Comparison of ENCODE assay signal across 29 cellular contexts in genomic region chr11:132997396-132997795, GRCh38.
DNase-seq lines count a peak whose midpoint lies in the region; ATAC-seq and TF ChIP-seq lines count a peak whose summit lies in the region.
"Had no signal": no experiment of that assay in that cellular context is flagged by ENCODE, and none has a peak within 500 bp of the region (broad histone marks: within the 10 kb centered on the region; RNA-seq: fewer than 3 reads in every experiment).

No MANE protein-coding gene starts in this region.

- ATAC-seq in HG03159 (IDR thresholded peaks at IDR 0.05; ENCODE audit: unreplicated experiment), result no peak
- ATAC-seq: A549; CD8-positive, alpha-beta T cell had no signal

- H3K79me2 ChIP-seq in neural cell (replicated peaks; ENCODE audit: insufficient read depth, low read length), result no peaks in the 10 kb centered on the region
- no peaks in the 10 kb centered on the region for H3K79me2 ChIP-seq in trophoblast cell (ENCODE audit: control insufficient read depth, insufficient read depth, low read length, poor library complexity)

- no peaks in the 10 kb centered on the region for H3K36me3 ChIP-seq in neural cell (ENCODE audit: insufficient read depth, low read length)
- H3K36me3 ChIP-seq in trophoblast cell (ENCODE audit: control insufficient read depth in 1 of 2, insufficient read depth in 2 of 2, low read length in 2 of 2), result no peaks in the 10 kb centered on the region
- H3K36me3 ChIP-seq: BE2C; BLaER1; BLaER1 treated with 17β-estradiol and CSF1 and Interleukin-3, amounts not matched to agents 10 nM and 100 nM had no signal

- H3K4me1 ChIP-seq in trophoblast cell (ENCODE audit: control insufficient read depth in 1 of 2, insufficient read depth in 2 of 2, low read length in 2 of 2), result no peaks in the 10 kb centered on the region
- H3K4me1 ChIP-seq: A549; BE2C; BLaER1; BLaER1 treated with 17β-estradiol and CSF1 and Interleukin-3, amounts not matched to agents 10 nM and 100 nM; Caco-2 had no signal

- TF ChIP-seq CTCF in neural cell (IDR thresholded peaks at IDR 0.05; ENCODE audit: poor library complexity, severe bottlenecking), result no peak

- no peak for TF ChIP-seq RAD21 in neural cell (conservative IDR thresholded peaks at IDR 0.05)

- peak; percentile 49 for TF ChIP-seq EP300 in neural cell (conservative IDR thresholded peaks at IDR 0.05; ENCODE audit: poor library complexity, severe bottlenecking)

- no peak overlapping the region for H3K4ac ChIP-seq in trophoblast cell (ENCODE audit: low read depth, low read length)

- H4K8ac ChIP-seq in trophoblast cell (ENCODE audit: low read depth, low read length), result no peak overlapping the region

- no peak overlapping the region for H2AK5ac ChIP-seq in trophoblast cell (ENCODE audit: low read length)

- no peak overlapping the region for H2BK120ac ChIP-seq in trophoblast cell (ENCODE audit: insufficient read depth, low read length, poor library complexity)

- no peak overlapping the region for H2BK12ac ChIP-seq in trophoblast cell (ENCODE audit: low read length)

- H4K20me1 ChIP-seq in neural cell (ENCODE audit: insufficient read depth), result no peaks in the 10 kb centered on the region
- H4K20me1 ChIP-seq: BLaER1; BLaER1 treated with 17β-estradiol and CSF1 and Interleukin-3, amounts not matched to agents 10 nM and 100 nM had no signal

- H3K79me1 ChIP-seq in trophoblast cell (ENCODE audit: low read length), result no peaks in the 10 kb centered on the region

- H3K18ac ChIP-seq in trophoblast cell (ENCODE audit: low read length), result no peak overlapping the region

- H2AFZ ChIP-seq in neural cell (ENCODE audit: low read depth, low read length) (no peak overlapping the region), trophoblast cell (ENCODE audit: insufficient read depth, low read length, poor library complexity) (no peak overlapping the region)

- no peaks in the 10 kb centered on the region for H3K9me2 ChIP-seq in neural cell (ENCODE audit: insufficient read depth, low read length)

- WGBS in trophoblast cell (ENCODE audit: extremely low coverage, insufficient coverage, insufficient read length), result no CpG with 5 or more reads among the region's 5 CpGs

- no peaks in the 10 kb centered on the region for H3F3A ChIP-seq in neural cell (ENCODE audit: insufficient read depth, low read length, poor library complexity, severe bottlenecking)

- H3K27me3 ChIP-seq in neural cell (ENCODE audit: insufficient read depth, low read depth, low read length) (no peaks in the 10 kb centered on the region), trophoblast cell (ENCODE audit: insufficient read depth, low read length) (peaks cover 17% of the 10 kb centered on the region)
- H3K27me3 ChIP-seq: BE2C, BLaER1 had no signal

- H2BK5ac ChIP-seq in trophoblast cell (ENCODE audit: low read depth, low read length, poor library complexity), result no peak overlapping the region

- no peak overlapping the region for H3K4me2 ChIP-seq in neural cell (ENCODE audit: low read length)
- H3K4me2 ChIP-seq in trophoblast cell (ENCODE audit: low read length), result no peak overlapping the region
- H3K4me2 ChIP-seq: A549; BLaER1; BLaER1 treated with 17β-estradiol and CSF1 and Interleukin-3, amounts not matched to agents 10 nM and 100 nM had no signal

- no peak overlapping the region for H4K91ac ChIP-seq in trophoblast cell (ENCODE audit: low read depth, low read length)

- no peak overlapping the region for H3K14ac ChIP-seq in trophoblast cell (ENCODE audit: low read length)

- H4K12ac ChIP-seq in trophoblast cell (ENCODE audit: low read depth, low read length), result no peak overlapping the region

- no peaks in the 10 kb centered on the region for H3K9me3 ChIP-seq in neural cell (ENCODE audit: low read length)
- no peaks in the 10 kb centered on the region for H3K9me3 ChIP-seq in trophoblast cell (ENCODE audit: insufficient read depth, low read depth, low read length)
- H3K9me3 ChIP-seq: A549, BE2C, BLaER1 had no signal

- no peak for DNase-seq in trophoblast cell
- no peak for DNase-seq in effector CD8-positive, alpha-beta T cell (lab: John Stamatoyannopoulos, UW)
- DNase-seq: 8988T; ACHN; AML-193; BE2C; C1 segment of cervical spinal cord; Caco-2; Calu3; CD4-positive, alpha-beta memory T cell; CD4-positive, alpha-beta T cell; CD4-positive, CD25-positive, alpha-beta regulatory T cell; CD8-positive, alpha-beta memory T cell; CD8-positive, alpha-beta T cell; COR-L47; DMS 273 treated with DMSO at 0.1 percent for 48 hours; DMS153; DMS53; DMS79; DMS79 treated with DMSO at 0.1 percent for 48 hours; DND-41; EL had no signal

- H3K9ac ChIP-seq in neural cell (ENCODE audit: low read length), result no peak overlapping the region
- peak overlapping the region; percentile 31 for H3K9ac ChIP-seq in trophoblast cell (ENCODE audit: low read length)
- H3K9ac ChIP-seq: BLaER1; BLaER1 treated with 17β-estradiol and CSF1 and Interleukin-3, amounts not matched to agents 10 nM and 100 nM had no signal

- H3K4me3 ChIP-seq in neural cell (ENCODE audit: low read length), result no peak overlapping the region
- H3K4me3 ChIP-seq in trophoblast cell (ENCODE audit: low read depth, low read length), result no peak overlapping the region
- H3K4me3 ChIP-seq: A549; BLaER1; BLaER1 treated with 17β-estradiol and CSF1 and Interleukin-3, amounts not matched to agents 10 nM and 100 nM had no signal

- H3K27ac ChIP-seq in neural cell (ENCODE audit: low read length) (peak overlapping the region; percentile 28), trophoblast cell (ENCODE audit: low read depth, low read length) (no peak overlapping the region)
- H3K27ac ChIP-seq: 22Rv1; A549; BLaER1; BLaER1 treated with 17β-estradiol and CSF1 and Interleukin-3, amounts not matched to agents 10 nM and 100 nM; C4-2B had no signal

- peak overlapping the region; percentile 80 for H3K23ac ChIP-seq in trophoblast cell (ENCODE audit: low read length)

TF ChIP-seq in neural cell, 6 proteins besides CTCF, POLR2A, EP300 and RAD21:
- TF ChIP-seq MXI1 (conservative IDR thresholded peaks at IDR 0.05; ENCODE audit: poor library complexity, severe bottlenecking) (no peak), POLR2AphosphoS5 (IDR thresholded peaks at IDR 0.05) (peak; percentile 62)
